In the genomic region with DNA sequence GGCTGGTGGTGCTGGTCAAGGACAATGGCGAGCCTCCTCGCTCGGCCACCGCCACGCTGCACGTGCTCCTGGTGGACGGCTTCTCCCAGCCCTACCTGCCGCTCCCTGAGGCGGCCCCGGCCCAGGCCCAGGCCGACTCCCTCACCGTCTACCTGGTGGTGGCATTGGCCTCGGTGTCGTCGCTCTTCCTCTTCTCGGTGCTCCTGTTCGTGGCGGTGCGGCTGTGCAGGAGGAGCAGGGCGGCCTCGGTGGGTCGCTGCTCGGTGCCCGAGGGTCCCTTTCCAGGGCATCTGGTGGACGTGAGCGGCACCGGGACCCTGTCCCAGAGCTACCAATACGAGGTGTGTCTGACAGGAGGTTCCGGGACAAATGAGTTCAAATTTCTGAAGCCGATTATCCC, we compare ENCODE assay signal across 14 cellular contexts. TPM values are rescaled to one million over a fixed set of nuclear protein-coding genes. Genes with fewer than 3 reads are reported as not detected.
"Had no signal": no experiment of that assay in that cellular context is flagged by ENCODE, and none has a peak within 500 bp of the region (broad histone marks: within the 10 kb centered on the region; RNA-seq: fewer than 3 reads in every experiment).

No MANE protein-coding gene starts in this region.

RNA-seq across cellular contexts. Expression of gene PCDHB14, which starts 2.3 kb away (rescaled TPM):
- total RNA-seq: activated CD4-positive, alpha-beta memory T cell treated with anti-CD3 and anti-CD28 coated beads for 36 hours; activated CD4-positive, alpha-beta memory T cell treated with anti-CD3 and anti-CD28 coated beads, Interleukin-2, amount 10 ng/mL, durations not matched to agents 7 days and 5 days; activated CD4-positive, alpha-beta T cell treated with anti-CD3 and anti-CD28 coated beads for 36 hours; activated CD4-positive, alpha-beta T cell treated with anti-CD3 and anti-CD28 coated beads, Interleukin-2, amount 10 ng/mL, durations not matched to agents 24 days and 14 days; activated CD4-positive, alpha-beta T cell treated with anti-CD3 and anti-CD28 coated beads, Interleukin-2, amount 10 ng/mL, durations not matched to agents 7 days and 5 days; activated CD8-positive, alpha-beta memory T cell treated with anti-CD3 and anti-CD28 coated beads for 36 hours; activated CD8-positive, alpha-beta memory T cell treated with anti-CD3 and anti-CD28 coated beads, Interleukin-2, amount 10 ng/mL, durations not matched to agents 7 days and 5 days; activated CD8-positive, alpha-beta T cell treated with anti-CD3 and anti-CD28 coated beads for 36 hours; activated CD8-positive, alpha-beta T cell treated with anti-CD3 and anti-CD28 coated beads, Interleukin-2, amount 10 ng/mL, durations not matched to agents 7 days and 5 days; T-helper 1 cell treated with Interleukin-12 subunit alpha and Interleukin-12 subunit beta and Interleukin-4 antibody, amounts not matched to agents 30 ng/mL and 1 ng/mL, for 36 hours; T-helper 17 cell; T-helper 2 cell treated with Interferon-gamma antibody and Interleukin-4, amounts not matched to agents 100 ng/mL and 5 ng/mL, for 36 hours had no signal

RNA-seq across cellular contexts. Expression of gene PCDHB13, which starts 11.7 kb away (rescaled TPM):
- total RNA-seq: activated CD4-positive, alpha-beta memory T cell treated with anti-CD3 and anti-CD28 coated beads for 36 hours; activated CD4-positive, alpha-beta memory T cell treated with anti-CD3 and anti-CD28 coated beads, Interleukin-2, amount 10 ng/mL, durations not matched to agents 7 days and 5 days; activated CD4-positive, alpha-beta T cell treated with anti-CD3 and anti-CD28 coated beads for 36 hours; activated CD4-positive, alpha-beta T cell treated with anti-CD3 and anti-CD28 coated beads, Interleukin-2, amount 10 ng/mL, durations not matched to agents 7 days and 5 days; activated CD8-positive, alpha-beta memory T cell treated with anti-CD3 and anti-CD28 coated beads for 36 hours; activated CD8-positive, alpha-beta memory T cell treated with anti-CD3 and anti-CD28 coated beads, Interleukin-2, amount 10 ng/mL, durations not matched to agents 7 days and 5 days; activated CD8-positive, alpha-beta T cell treated with anti-CD3 and anti-CD28 coated beads for 36 hours; activated CD8-positive, alpha-beta T cell treated with anti-CD3 and anti-CD28 coated beads, Interleukin-2, amount 10 ng/mL, durations not matched to agents 7 days and 5 days; T-helper 1 cell treated with Interleukin-12 subunit alpha and Interleukin-12 subunit beta and Interleukin-4 antibody, amounts not matched to agents 30 ng/mL and 1 ng/mL, for 36 hours; T-helper 17 cell; T-helper 2 cell treated with Interferon-gamma antibody and Interleukin-4, amounts not matched to agents 100 ng/mL and 5 ng/mL, for 36 hours had no signal

RNA-seq across cellular contexts. Expression of gene PCDHB12, which starts 16.9 kb away (rescaled TPM):
- total RNA-seq: activated B cell treated with CpG ODN at 0.5 μM for 24 hours; activated CD4-positive, alpha-beta memory T cell treated with anti-CD3 and anti-CD28 coated beads for 36 hours; activated CD4-positive, alpha-beta memory T cell treated with anti-CD3 and anti-CD28 coated beads, Interleukin-2, amount 10 ng/mL, durations not matched to agents 7 days and 5 days; activated CD4-positive, alpha-beta T cell treated with anti-CD3 and anti-CD28 coated beads for 36 hours; activated CD4-positive, alpha-beta T cell treated with anti-CD3 and anti-CD28 coated beads, Interleukin-2, amount 10 ng/mL, durations not matched to agents 24 days and 14 days; activated CD4-positive, alpha-beta T cell treated with anti-CD3 and anti-CD28 coated beads, Interleukin-2, amount 10 ng/mL, durations not matched to agents 7 days and 5 days; activated CD8-positive, alpha-beta memory T cell treated with anti-CD3 and anti-CD28 coated beads for 36 hours; activated CD8-positive, alpha-beta memory T cell treated with anti-CD3 and anti-CD28 coated beads, Interleukin-2, amount 10 ng/mL, durations not matched to agents 7 days and 5 days; activated CD8-positive, alpha-beta T cell treated with anti-CD3 and anti-CD28 coated beads for 36 hours; activated CD8-positive, alpha-beta T cell treated with anti-CD3 and anti-CD28 coated beads, Interleukin-2, amount 10 ng/mL, durations not matched to agents 7 days and 5 days; T-cell; T-helper 1 cell treated with Interleukin-12 subunit alpha and Interleukin-12 subunit beta and Interleukin-4 antibody, amounts not matched to agents 30 ng/mL and 1 ng/mL, for 36 hours; T-helper 17 cell; T-helper 2 cell treated with Interferon-gamma antibody and Interleukin-4, amounts not matched to agents 100 ng/mL and 5 ng/mL, for 36 hours had no signal

RNA-seq across cellular contexts. Expression of gene PCDHB15, which starts 19.8 kb away (rescaled TPM):
- total RNA-seq: activated B cell treated with CpG ODN at 0.5 μM for 24 hours; activated CD4-positive, alpha-beta memory T cell treated with anti-CD3 and anti-CD28 coated beads for 36 hours; activated CD4-positive, alpha-beta memory T cell treated with anti-CD3 and anti-CD28 coated beads, Interleukin-2, amount 10 ng/mL, durations not matched to agents 7 days and 5 days; activated CD4-positive, alpha-beta T cell treated with anti-CD3 and anti-CD28 coated beads for 36 hours; activated CD4-positive, alpha-beta T cell treated with anti-CD3 and anti-CD28 coated beads, Interleukin-2, amount 10 ng/mL, durations not matched to agents 24 days and 14 days; activated CD4-positive, alpha-beta T cell treated with anti-CD3 and anti-CD28 coated beads, Interleukin-2, amount 10 ng/mL, durations not matched to agents 7 days and 5 days; activated CD8-positive, alpha-beta memory T cell treated with anti-CD3 and anti-CD28 coated beads for 36 hours; activated CD8-positive, alpha-beta memory T cell treated with anti-CD3 and anti-CD28 coated beads, Interleukin-2, amount 10 ng/mL, durations not matched to agents 7 days and 5 days; activated CD8-positive, alpha-beta T cell treated with anti-CD3 and anti-CD28 coated beads for 36 hours; activated CD8-positive, alpha-beta T cell treated with anti-CD3 and anti-CD28 coated beads, Interleukin-2, amount 10 ng/mL, durations not matched to agents 7 days and 5 days; T-helper 1 cell treated with Interleukin-12 subunit alpha and Interleukin-12 subunit beta and Interleukin-4 antibody, amounts not matched to agents 30 ng/mL and 1 ng/mL, for 36 hours; T-helper 2 cell treated with Interferon-gamma antibody and Interleukin-4, amounts not matched to agents 100 ng/mL and 5 ng/mL, for 36 hours had no signal

RNA-seq across cellular contexts. Expression of gene PCDHB11, which starts 26.0 kb away (rescaled TPM):
- total RNA-seq: activated B cell treated with CpG ODN at 0.5 μM for 24 hours; activated CD4-positive, alpha-beta memory T cell treated with anti-CD3 and anti-CD28 coated beads for 36 hours; activated CD4-positive, alpha-beta memory T cell treated with anti-CD3 and anti-CD28 coated beads, Interleukin-2, amount 10 ng/mL, durations not matched to agents 7 days and 5 days; activated CD4-positive, alpha-beta T cell treated with anti-CD3 and anti-CD28 coated beads for 36 hours; activated CD4-positive, alpha-beta T cell treated with anti-CD3 and anti-CD28 coated beads, Interleukin-2, amount 10 ng/mL, durations not matched to agents 24 days and 14 days; activated CD4-positive, alpha-beta T cell treated with anti-CD3 and anti-CD28 coated beads, Interleukin-2, amount 10 ng/mL, durations not matched to agents 7 days and 5 days; activated CD8-positive, alpha-beta memory T cell treated with anti-CD3 and anti-CD28 coated beads for 36 hours; activated CD8-positive, alpha-beta memory T cell treated with anti-CD3 and anti-CD28 coated beads, Interleukin-2, amount 10 ng/mL, durations not matched to agents 7 days and 5 days; activated CD8-positive, alpha-beta T cell treated with anti-CD3 and anti-CD28 coated beads for 36 hours; activated CD8-positive, alpha-beta T cell treated with anti-CD3 and anti-CD28 coated beads, Interleukin-2, amount 10 ng/mL, durations not matched to agents 7 days and 5 days; T-cell; T-helper 1 cell treated with Interleukin-12 subunit alpha and Interleukin-12 subunit beta and Interleukin-4 antibody, amounts not matched to agents 30 ng/mL and 1 ng/mL, for 36 hours; T-helper 17 cell; T-helper 2 cell treated with Interferon-gamma antibody and Interleukin-4, amounts not matched to agents 100 ng/mL and 5 ng/mL, for 36 hours had no signal
